ENCODE assay signal across 17 cellular contexts in the genomic region with DNA sequence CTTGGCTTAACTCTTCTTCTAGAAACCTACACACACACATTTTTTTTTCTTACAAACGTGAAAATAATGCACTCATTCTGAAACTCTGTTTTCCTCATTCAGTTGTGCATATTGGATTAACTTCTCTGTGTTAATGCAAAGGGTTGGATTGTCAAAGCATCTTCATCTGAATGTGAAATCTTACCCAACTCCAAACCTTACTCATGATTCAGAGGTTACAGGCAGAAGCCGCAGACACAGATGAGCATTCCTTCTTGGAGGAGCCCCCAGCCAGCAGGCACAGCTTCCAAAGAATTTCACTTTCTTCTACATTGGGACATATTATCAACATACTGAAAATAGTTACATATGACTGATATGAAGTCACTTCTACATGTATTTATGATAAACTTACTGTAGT. TPM values are rescaled to one million over a fixed set of nuclear protein-coding genes. Genes with fewer than 3 reads are reported as not detected.
DNase-seq lines count a peak whose midpoint lies in the region; ATAC-seq and TF ChIP-seq lines count a peak whose summit lies in the region.
"Had no signal": no experiment of that assay in that cellular context is flagged by ENCODE, and none has a peak within 500 bp of the region (broad histone marks: within the 10 kb centered on the region; RNA-seq: fewer than 3 reads in every experiment).

No MANE protein-coding gene starts in this region.

- no peaks in the 10 kb centered on the region for H3K36me3 ChIP-seq in Peyer's patch

- TF ChIP-seq CTCF in Peyer's patch (IDR thresholded peaks at IDR 0.05) (no peak), coronary artery (IDR thresholded peaks at IDR 0.05) (no peak)

- ATAC-seq in sciatic nerve, result peak; percentile 52
- ATAC-seq: heart left ventricle; naive thymus-derived CD4-positive, alpha-beta T cell had no signal

- no peak for TF ChIP-seq POLR2A in Peyer's patch (IDR thresholded peaks at IDR 0.05)

- no peaks in the 10 kb centered on the region for H3K9me3 ChIP-seq in Peyer's patch
- H3K9me3 ChIP-seq: heart left ventricle, spleen had no signal

- H3K4me3 ChIP-seq in Peyer's patch (no peak overlapping the region), coronary artery (no peak overlapping the region)
- H3K4me3 ChIP-seq: heart left ventricle, lung, spleen had no signal

- H3K27me3 ChIP-seq in Peyer's patch, result no peaks in the 10 kb centered on the region
- H3K27me3 ChIP-seq: heart left ventricle, spleen had no signal

- no peaks in the 10 kb centered on the region for H3K4me1 ChIP-seq in Peyer's patch
- H3K4me1 ChIP-seq: spleen had no signal

- DNase-seq in EL (peak; percentile 6), NCI-H226 (peak; percentile 40), fibroblast of peridontal ligament (ENCODE audit: extremely low read depth) (peak; percentile 79), sciatic nerve (ENCODE audit: low spot score) (no peak), T-helper 9 cell (no peak), Peyer's patch (no peak), coronary artery (ENCODE audit: low spot score) (no peak), HEK293T (ENCODE audit: extremely low spot score) (no peak)
- DNase-seq: activated naive CD4-positive, alpha-beta T cell treated with anti-CD3 and anti-CD28 coated beads, Interleukin-2, amount 50 U/mL, for 16 hours; heart left ventricle; immature natural killer cell; naive thymus-derived CD4-positive, alpha-beta T cell; NCI-H1694 treated with DMSO at 0.1 percent for 48 hours; NCI-H446 treated with DMSO at 0.1 percent for 48 hours; posterior cingulate gyrus; spleen had no signal

- intact Hi-C loops in sciatic nerve (cut with DNase I), result no loop called here

- H3K27ac ChIP-seq in Peyer's patch, result no peak overlapping the region
- no peak overlapping the region for H3K27ac ChIP-seq in coronary artery
- H3K27ac ChIP-seq: heart left ventricle, spleen had no signal

- POLR2A ChIA-PET in HEK293T (lab: Yijun Ruan, JAX), result interaction anchor here (0.9 kb wide), 1 partner anchor 15 kb away, joined by 4 read pairs; no protein-coding TSS in a partner anchor

- CTCF ChIA-PET in HEK293T (lab: Yijun Ruan, JAX), result no interaction called here

TF ChIP-seq in HEK293T, 16 proteins besides CTCF, POLR2A, EP300 and RAD21:
- no peak for TF ChIP-seq ELF4 (IDR thresholded peaks at IDR 0.05)
- no peak for TF ChIP-seq LEF1 (IDR thresholded peaks at IDR 0.05; ENCODE audit: borderline replicate concordance)

RNA-seq across cellular contexts. Expression of gene PATJ, which starts 15.7 kb away (rescaled TPM):
- 30.0 TPM for total RNA-seq in sciatic nerve
- total RNA-seq in Peyer's patch, result 100 to 1,000 TPM; 142 to 153 (median 153) TPM

RNA-seq across cellular contexts. Expression of gene TM2D1, which starts 33.0 kb away (rescaled TPM):
- total RNA-seq in sciatic nerve (53.9 TPM), Peyer's patch (10 to 100 TPM; 25.6 to 64.8 (median 43.2) TPM)

Comparison
In these comparisons a context has a peak if more than half of its experiments do, and no peak if none do; other contexts are left out.
1. DNase-seq: peak in EL (single experiment), NCI-H226 (single experiment) and fibroblast of peridontal ligament (single experiment); none in sciatic nerve (single experiment), T-helper 9 cell (single experiment), Peyer's patch (0 of 3), coronary artery (single experiment) and HEK293T (single experiment).